ENCODE assay signal across 25 cellular contexts in genomic region chr13:60540276-60540675, GRCh38.
DNase-seq lines count a peak whose midpoint lies in the region; ATAC-seq, FAIRE-seq and TF ChIP-seq lines count a peak whose summit lies in the region.
"Had no signal": no experiment of that assay in that cellular context is flagged by ENCODE, and none has a peak within 500 bp of the region (broad histone marks: within the 10 kb centered on the region; RNA-seq: fewer than 3 reads in every experiment).

No MANE protein-coding gene starts in this region.

- no peak overlapping the region for H2BK15ac ChIP-seq in IMR-90 (ENCODE audit: low read depth, low read length)

- dilution Hi-C loops in IMR-90 (cut with HindIII; ENCODE audit: low sequenced_read_pairs, unreplicated experiment) = no loop called here

- H2AK9ac ChIP-seq in IMR-90 (replicated peaks; ENCODE audit: low read depth, low read length, poor library complexity) = no peak overlapping the region

- no peak for TF ChIP-seq CTCF in A549 (IDR thresholded peaks at IDR 0.05)
- no peak for TF ChIP-seq CTCF in IMR-90 (conservative IDR thresholded peaks at IDR 0.05; ENCODE audit: low read depth, low read length)
- TF ChIP-seq CTCF in K562 (IDR thresholded peaks at IDR 0.05 in 2 of 3, conservative IDR thresholded peaks at IDR 0.05 in 1 of 3; ENCODE audit: insufficient read depth in 2 of 3, low read depth in 1 of 3, low read length in 3 of 3) = no peak

- H3K79me1 ChIP-seq in IMR-90 (ENCODE audit: low read depth in 1 of 2, low read length in 2 of 2) = no peaks in the 10 kb centered on the region

- no peak overlapping the region for H3K27ac Mint-ChIP-seq in activated CD4-positive, alpha-beta T cell treated with anti-CD3 and anti-CD28 coated beads, Interleukin-2, amount 10 ng/mL, durations not matched to agents 7 days and 5 days
- H3K27ac Mint-ChIP-seq: CD14-positive monocyte; CD4-positive, alpha-beta memory T cell; CD4-positive, CD25-positive, alpha-beta regulatory T cell; CD8-positive, alpha-beta memory T cell had no signal

- TF ChIP-seq EP300 in A549 (IDR thresholded peaks at IDR 0.05) = no peak
- no peak for TF ChIP-seq EP300 in K562 (IDR thresholded peaks at IDR 0.05; ENCODE audit: low read length)

- H3K4me1 ChIP-seq in A549 (no peaks in the 10 kb centered on the region), IMR-90 (ENCODE audit: control insufficient read depth, insufficient read depth, low read length) (no peaks in the 10 kb centered on the region), K562 (replicated peaks in 1 of 2; ENCODE audit: control insufficient read depth in 2 of 2, insufficient read depth in 2 of 2, low read length in 2 of 2) (no peaks in the 10 kb centered on the region)
- H3K4me1 ChIP-seq: BE2C, BLaER1 had no signal

- H3K79me2 ChIP-seq in K562 (ENCODE audit: control insufficient read depth, insufficient read depth, low read length) = no peaks in the 10 kb centered on the region

- H2BK20ac ChIP-seq in IMR-90 (ENCODE audit: low read depth, low read length) = no peak overlapping the region

- no peaks in the 10 kb centered on the region for H3K9me3 ChIP-seq in A549
- H3K9me3 ChIP-seq in IMR-90 (ENCODE audit: control insufficient read depth, insufficient read depth, low read length) = no peaks in the 10 kb centered on the region
- no peaks in the 10 kb centered on the region for H3K9me3 ChIP-seq in K562 (replicated peaks; ENCODE audit: control insufficient read depth, insufficient read depth, low read depth, low read length)
- H3K9me3 ChIP-seq: BE2C, BLaER1 had no signal

- TF ChIP-seq RAD21 in A549 (conservative IDR thresholded peaks at IDR 0.05 in 1 of 2, IDR thresholded peaks at IDR 0.05 in 1 of 2) (no peak), IMR-90 (IDR thresholded peaks at IDR 0.05; ENCODE audit: low read length) (no peak), K562 (CRISPR knock-in tag; conservative IDR thresholded peaks at IDR 0.05 in 1 of 2, IDR thresholded peaks at IDR 0.05 in 1 of 2) (no peak)

- no peak overlapping the region for H3K9ac ChIP-seq in IMR-90 (ENCODE audit: low read depth, low read length)
- H3K9ac ChIP-seq in K562 (ENCODE audit: insufficient read depth in 1 of 2, low read depth in 2 of 2, low read length in 2 of 2) = no peak overlapping the region
- H3K9ac ChIP-seq: BLaER1 had no signal

- FAIRE-seq in A549 (lab: Jason Lieb, UNC) (no peak), K562 (lab: Jason Lieb, UNC) (no peak)
- FAIRE-seq: GM12878, GM12892, GM19239 had no signal

- H3K27ac ChIP-seq in A549 (no peak overlapping the region), IMR-90 (ENCODE audit: insufficient read depth, low read length) (no peak overlapping the region), K562 (ENCODE audit: extremely low read depth, low read depth, low read length) (no peak overlapping the region)
- H3K27ac ChIP-seq: BLaER1 had no signal

- no peak overlapping the region for H4K5ac ChIP-seq in IMR-90 (ENCODE audit: low read depth, low read length)

- H3K27me3 ChIP-seq in IMR-90 (ENCODE audit: control insufficient read depth, insufficient read depth, low read length) = no peaks in the 10 kb centered on the region
- no peaks in the 10 kb centered on the region for H3K27me3 ChIP-seq in K562 (ENCODE audit: control insufficient read depth in 2 of 2, insufficient read depth in 2 of 2, low read length in 2 of 2)
- H3K27me3 ChIP-seq: BE2C, BLaER1 had no signal

- H3K4me3 ChIP-seq in A549 (no peak overlapping the region), IMR-90 (ENCODE audit: insufficient read depth, low read depth, low read length) (no peak overlapping the region), K562 (no peak overlapping the region)
- H3K4me3 ChIP-seq: BLaER1, GM12878 had no signal

- in situ Hi-C loops in IMR-90 (cut with MboI; ENCODE audit: low sequenced_read_pairs) (no loop called here), K562 (cut with MboI) (no loop called here)

- no peak overlapping the region for H3K18ac ChIP-seq in IMR-90 (ENCODE audit: low read depth, low read length)

- intact Hi-C loops in IMR-90 (cut with micrococcal nuclease) = no loop called here
- intact Hi-C loops in K562 (cut with micrococcal nuclease) = no loop called here

- H3K9me3 Mint-ChIP-seq in activated CD4-positive, alpha-beta T cell treated with anti-CD3 and anti-CD28 coated beads, Interleukin-2, amount 10 ng/mL, durations not matched to agents 7 days and 5 days = no peaks in the 10 kb centered on the region
- H3K9me3 Mint-ChIP-seq: CD4-positive, alpha-beta memory T cell; CD4-positive, CD25-positive, alpha-beta regulatory T cell; CD8-positive, alpha-beta memory T cell had no signal

- H3K9me1 ChIP-seq in IMR-90 (ENCODE audit: insufficient read depth, low read length) = no peaks in the 10 kb centered on the region
- no peaks in the 10 kb centered on the region for H3K9me1 ChIP-seq in K562 (ENCODE audit: control insufficient read depth, insufficient read depth, low read length)

- no peak overlapping the region for H3K4ac ChIP-seq in IMR-90 (ENCODE audit: low read depth, low read length)

- H3K4me1 Mint-ChIP-seq in activated CD4-positive, alpha-beta T cell treated with anti-CD3 and anti-CD28 coated beads, Interleukin-2, amount 10 ng/mL, durations not matched to agents 7 days and 5 days = no peaks in the 10 kb centered on the region
- H3K4me1 Mint-ChIP-seq: CD14-positive monocyte; CD4-positive, alpha-beta memory T cell; CD8-positive, alpha-beta memory T cell had no signal

- H4K20me1 ChIP-seq in IMR-90 (ENCODE audit: insufficient read depth, low read length) (no peaks in the 10 kb centered on the region), K562 (replicated peaks; ENCODE audit: control insufficient read depth, insufficient read depth, low read length) (no peaks in the 10 kb centered on the region)
- H4K20me1 ChIP-seq: BLaER1 had no signal

- H3K4me2 ChIP-seq in A549 (no peak overlapping the region), IMR-90 (ENCODE audit: low read depth, low read length) (no peak overlapping the region), K562 (ENCODE audit: insufficient read depth, low read length) (no peak overlapping the region)
- H3K4me2 ChIP-seq: BLaER1 had no signal

- H3K56ac ChIP-seq in IMR-90 (ENCODE audit: extremely low read depth, insufficient read depth, low read length) = no peak overlapping the region

- H2AFZ ChIP-seq in IMR-90 (replicated peaks; ENCODE audit: low read length, poor library complexity) (no peak overlapping the region), K562 (ENCODE audit: low read depth, low read length) (no peak overlapping the region)

- no peak overlapping the region for H3K4me3 Mint-ChIP-seq in activated CD4-positive, alpha-beta T cell treated with anti-CD3 and anti-CD28 coated beads, Interleukin-2, amount 10 ng/mL, durations not matched to agents 7 days and 5 days
- H3K4me3 Mint-ChIP-seq: CD14-positive monocyte; CD4-positive, alpha-beta memory T cell; CD4-positive, CD25-positive, alpha-beta regulatory T cell; CD8-positive, alpha-beta memory T cell had no signal

- CTCF ChIA-PET in A549 (lab: Yijun Ruan, JAX) = no interaction called here
- CTCF ChIA-PET in IMR-90 (lab: Yijun Ruan, JAX) = no interaction called here
- CTCF ChIA-PET in K562 (lab: Yijun Ruan, JAX; ENCODE audit: low intra/inter-chr PET ratio) = no interaction called here
- CTCF ChIA-PET in activated CD4-positive, alpha-beta T cell treated with anti-CD3 and anti-CD28 coated beads, Interleukin-2, amount 10 ng/mL, durations not matched to agents 7 days and 5 days (lab: Charles Lee) = no interaction called here

- no peak overlapping the region for H2BK120ac ChIP-seq in IMR-90 (ENCODE audit: low read depth, low read length)

- no peaks in the 10 kb centered on the region for H3K36me3 ChIP-seq in IMR-90 (ENCODE audit: control insufficient read depth, insufficient read depth, low read length)
- no peaks in the 10 kb centered on the region for H3K36me3 ChIP-seq in K562 (ENCODE audit: control insufficient read depth, insufficient read depth, low read length)
- H3K36me3 ChIP-seq: BE2C, BLaER1 had no signal

- 88% methylated on average over 4 of the region's 4 CpGs for WGBS in A549 (ENCODE audit: missing lambda C conversion rate)
- no CpG with 5 or more reads among the region's 4 CpGs for WGBS in IMR-90 (ENCODE audit: extremely low coverage in 2 of 2, insufficient read length in 1 of 2), 2 experiments
- WGBS in K562 (ENCODE audit: insufficient coverage, low coverage, missing lambda C conversion rate) = 56% methylated on average over 4 of the region's 4 CpGs

- ATAC-seq in A549 (no peak), IMR-90 (ENCODE audit: low read depth) (no peak), K562 (no peak), GM21390 (IDR thresholded peaks at IDR 0.05; ENCODE audit: unreplicated experiment) (no peak), GM18505 (IDR thresholded peaks at IDR 0.05; ENCODE audit: unreplicated experiment) (no peak)
- ATAC-seq: GM12878 had no signal

- H3K23ac ChIP-seq in IMR-90 (ENCODE audit: low read depth, low read length) = no peak overlapping the region

- no peak overlapping the region for H4K8ac ChIP-seq in IMR-90 (ENCODE audit: low read depth in 2 of 2, low read length in 2 of 2)

- H3K27me3 Mint-ChIP-seq in activated CD4-positive, alpha-beta T cell treated with anti-CD3 and anti-CD28 coated beads, Interleukin-2, amount 10 ng/mL, durations not matched to agents 7 days and 5 days = no peaks in the 10 kb centered on the region
- H3K27me3 Mint-ChIP-seq: CD4-positive, alpha-beta memory T cell; CD4-positive, CD25-positive, alpha-beta regulatory T cell; CD8-positive, alpha-beta memory T cell had no signal

- no peak overlapping the region for H2AK5ac ChIP-seq in IMR-90 (ENCODE audit: low read depth, low read length)

- H4K91ac ChIP-seq in IMR-90 (ENCODE audit: insufficient read depth, low read depth, low read length) = no peak overlapping the region

- no peak overlapping the region for H2BK5ac ChIP-seq in IMR-90 (ENCODE audit: low read depth, low read length, poor library complexity, severe bottlenecking)

- BruUV-seq in IMR-90 (replicated peaks; lab: Mats Ljungman, UMichigan) (no TSS peak), K562 (replicated peaks; lab: Mats Ljungman, UMichigan) (no TSS peak)

- DNase-seq in A549 (ENCODE audit: low read depth in 1 of 2, low spot score in 1 of 2) (no peak), IMR-90 (no peak), K562 (ENCODE audit: extremely low read depth in 1 of 4, low spot score in 3 of 4) (no peak)
- DNase-seq in activated CD4-positive, alpha-beta T cell treated with anti-CD3 and anti-CD28 coated beads, Interleukin-2, amount 10 ng/mL, durations not matched to agents 7 days and 5 days = no peak
- DNase-seq: 8988T; BE2C; C1 segment of cervical spinal cord; CD4-positive, alpha-beta memory T cell; CD4-positive, CD25-positive, alpha-beta regulatory T cell; CD8-positive, alpha-beta memory T cell; COR-L47; DMS 273 treated with DMSO at 0.1 percent for 48 hours; DMS153; DMS53; DMS79; DND-41; EL; GDM1 had no signal

- no peak for TF ChIP-seq POLR2A in A549 (IDR thresholded peaks at IDR 0.05; ENCODE audit: low read length)
- TF ChIP-seq POLR2A in IMR-90 (IDR thresholded peaks at IDR 0.05; ENCODE audit: low read depth, low read length) = no peak
- TF ChIP-seq POLR2A in K562 (conservative IDR thresholded peaks at IDR 0.05) = no peak
- TF ChIP-seq POLR2A in GM18505 (IDR thresholded peaks at IDR 0.05; ENCODE audit: borderline replicate concordance, extremely low read depth, insufficient read depth, insufficient read length) = no peak

- no peaks in the 10 kb centered on the region for H3K36me3 Mint-ChIP-seq in activated CD4-positive, alpha-beta T cell treated with anti-CD3 and anti-CD28 coated beads, Interleukin-2, amount 10 ng/mL, durations not matched to agents 7 days and 5 days (ENCODE audit: low read depth)

- H3K14ac ChIP-seq in IMR-90 (replicated peaks; ENCODE audit: low read depth, low read length) = no peak overlapping the region

- POLR2A ChIA-PET in A549 (lab: Yijun Ruan, JAX) = no interaction called here
- POLR2A ChIA-PET in IMR-90 (lab: Charles Lee; ENCODE audit: unreplicated experiment) = no interaction called here
- POLR2A ChIA-PET in K562 (lab: Yijun Ruan, JAX) = no interaction called here
- POLR2A ChIA-PET in activated CD4-positive, alpha-beta T cell treated with anti-CD3 and anti-CD28 coated beads, Interleukin-2, amount 10 ng/mL, durations not matched to agents 7 days and 5 days (lab: Charles Lee) = no interaction called here

Comparison
In these comparisons a context has a peak if more than half of its experiments do, and no peak if none do; other contexts are left out.
1. Of the 35 proteins assayed by ChIP-seq in both K562 and A549: peak only in K562: none; only in A549: MAFK; in both: none; in neither: 34.